ENCODE assay signal across 11 cellular contexts in the genomic region with DNA sequence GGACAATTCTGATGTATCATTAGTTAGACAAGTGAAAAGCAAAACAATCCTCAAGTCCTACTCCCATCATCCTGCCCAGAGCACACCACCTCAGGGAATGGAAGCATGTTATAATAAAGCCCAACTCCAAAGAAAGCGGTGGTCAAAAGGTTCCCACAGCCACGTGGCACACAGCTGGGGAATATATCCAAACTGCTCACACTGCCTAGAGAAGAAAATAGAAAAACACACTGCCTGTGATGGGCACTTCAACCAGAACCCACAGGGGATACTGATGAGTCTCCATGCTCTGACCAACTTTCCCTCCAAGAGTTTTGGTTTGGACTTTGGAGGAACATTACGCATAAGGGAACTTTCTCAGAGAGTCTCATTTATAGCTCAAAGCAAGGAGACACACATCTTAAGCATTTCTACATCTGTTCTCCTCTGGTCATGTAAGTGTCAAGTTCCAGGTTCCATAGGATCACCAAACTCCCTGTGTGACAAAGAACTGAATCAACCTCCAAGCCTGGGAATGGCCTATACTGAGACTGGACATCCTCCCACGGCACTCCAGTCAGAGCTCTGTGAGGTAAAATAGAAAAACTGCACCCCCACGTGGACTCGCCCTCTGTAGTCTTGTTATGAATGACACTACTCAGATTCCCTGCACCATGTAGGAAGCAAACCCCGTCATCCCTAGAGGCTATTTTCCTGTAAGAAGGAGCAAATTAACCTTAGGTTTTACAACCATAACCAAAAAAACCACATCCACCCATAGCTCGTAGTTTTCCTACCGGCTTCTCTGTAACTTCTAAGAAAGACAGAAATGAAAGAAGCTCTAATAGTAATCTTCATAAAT. TPM values are rescaled to one million over a fixed set of nuclear protein-coding genes. Genes with fewer than 3 reads are reported as not detected.
A peak's percentile ranks its signal among the peaks of the same experiment; 100 is the strongest.
DNase-seq lines count a peak whose midpoint lies in the region; ATAC-seq and TF ChIP-seq lines count a peak whose summit lies in the region.
"Had no signal": no experiment of that assay in that cellular context is flagged by ENCODE, and none has a peak within 500 bp of the region (broad histone marks: within the 10 kb centered on the region; RNA-seq: fewer than 3 reads in every experiment).

No MANE protein-coding gene starts in this region.

- peaks cover 49% of the 10 kb centered on the region for H3K4me1 Mint-ChIP-seq in activated CD8-positive, alpha-beta T cell treated with anti-CD3 and anti-CD28 coated beads, Interleukin-2, amount 10 ng/mL, durations not matched to agents 7 days and 5 days (ENCODE audit: low read depth)
- peaks cover 60% of the 10 kb centered on the region for H3K4me1 Mint-ChIP-seq in stimulated activated effector memory CD8-positive, alpha-beta T cell treated with anti-CD3 and anti-CD28 coated beads, Interleukin-12 subunit alpha, Interleukin-12 subunit beta, amount 100 ng/mL, for 72 hours

- CTCF ChIA-PET in activated CD8-positive, alpha-beta T cell treated with anti-CD3 and anti-CD28 coated beads, Interleukin-2, amount 10 ng/mL, durations not matched to agents 7 days and 5 days (lab: Charles Lee) = interaction anchor here (0.9 to 5.2 kb wide), 15 partner anchors 12 to 325 kb away, joined by 3 to 35 read pairs (median 5); partner anchors contain the start of genes RBBP5 and TMCC2

- H3K27ac Mint-ChIP-seq in activated CD8-positive, alpha-beta T cell treated with anti-CD3 and anti-CD28 coated beads, Interleukin-2, amount 10 ng/mL, durations not matched to agents 7 days and 5 days = peak overlapping the region; percentile 71
- peak overlapping the region; percentile 86 for H3K27ac Mint-ChIP-seq in stimulated activated effector memory CD8-positive, alpha-beta T cell treated with anti-CD3 and anti-CD28 coated beads, Interleukin-12 subunit alpha, Interleukin-12 subunit beta, amount 100 ng/mL, for 72 hours

- H3K36me3 Mint-ChIP-seq in activated CD8-positive, alpha-beta T cell treated with anti-CD3 and anti-CD28 coated beads, Interleukin-2, amount 10 ng/mL, durations not matched to agents 7 days and 5 days (ENCODE audit: low read depth) = peaks cover 21% of the 10 kb centered on the region
- peaks cover 17% of the 10 kb centered on the region for H3K36me3 Mint-ChIP-seq in stimulated activated effector memory CD8-positive, alpha-beta T cell treated with anti-CD3 and anti-CD28 coated beads, Interleukin-12 subunit alpha, Interleukin-12 subunit beta, amount 100 ng/mL, for 72 hours

- no peak for DNase-seq in activated CD4-positive, CD25-positive, alpha-beta regulatory T cell (lab: John Stamatoyannopoulos, UW)
- peak; percentile 43 for DNase-seq in activated CD8-positive, alpha-beta T cell treated with anti-CD3 and anti-CD28 coated beads, Interleukin-2, amount 10 ng/mL, durations not matched to agents 7 days and 5 days
- DNase-seq in fibroblast of villous mesenchyme (ENCODE audit: low read depth) (peak; percentile 70), T-helper 9 cell (no peak), GDM1 (lab: John Stamatoyannopoulos, UW) (no peak), NCI-H446 treated with DMSO at 0.1 percent for 48 hours (lab: John Stamatoyannopoulos, UW) (no peak)
- DNase-seq in stimulated activated effector memory CD8-positive, alpha-beta T cell treated with anti-CD3 and anti-CD28 coated beads, Interleukin-12 subunit alpha, Interleukin-12 subunit beta, amount 100 ng/mL, for 72 hours (ENCODE audit: low spot score in 2 of 2) = peak; percentile 22 to 82
- DNase-seq: 8988T, cortex of kidney, NCI-H82 had no signal

- H3K27me3 Mint-ChIP-seq in activated CD8-positive, alpha-beta T cell treated with anti-CD3 and anti-CD28 coated beads, Interleukin-2, amount 10 ng/mL, durations not matched to agents 7 days and 5 days (ENCODE audit: low read depth) = no peaks in the 10 kb centered on the region

- H3K4me3 ChIP-seq in fibroblast of villous mesenchyme (ENCODE audit: low read depth, low read length) = no peak overlapping the region

- H3K4me3 Mint-ChIP-seq in activated CD8-positive, alpha-beta T cell treated with anti-CD3 and anti-CD28 coated beads, Interleukin-2, amount 10 ng/mL, durations not matched to agents 7 days and 5 days = peak overlapping the region; percentile 62
- peak overlapping the region; percentile 53 for H3K4me3 Mint-ChIP-seq in stimulated activated effector memory CD8-positive, alpha-beta T cell treated with anti-CD3 and anti-CD28 coated beads, Interleukin-12 subunit alpha, Interleukin-12 subunit beta, amount 100 ng/mL, for 72 hours

- ATAC-seq in activated CD4-positive, CD25-positive, alpha-beta regulatory T cell treated with anti-CD3 and anti-CD28 coated beads, Interleukin-2, amount 50 U/mL, for 24 hours = peak; percentile 72 to 74
- ATAC-seq in activated CD8-positive, alpha-beta T cell treated with anti-CD3 and anti-CD28 coated beads, Interleukin-2, amount 10 ng/mL, durations not matched to agents 7 days and 5 days = peak; percentile 83
- ATAC-seq in stimulated activated effector memory CD8-positive, alpha-beta T cell treated with anti-CD3 and anti-CD28 coated beads, Interleukin-12 subunit alpha, Interleukin-12 subunit beta, amount 100 ng/mL, for 72 hours = peak; percentile 81

- H3K9me3 Mint-ChIP-seq in activated CD8-positive, alpha-beta T cell treated with anti-CD3 and anti-CD28 coated beads, Interleukin-2, amount 10 ng/mL, durations not matched to agents 7 days and 5 days (ENCODE audit: insufficient read depth) = no peaks in the 10 kb centered on the region
- H3K9me3 Mint-ChIP-seq in stimulated activated effector memory CD8-positive, alpha-beta T cell treated with anti-CD3 and anti-CD28 coated beads, Interleukin-12 subunit alpha, Interleukin-12 subunit beta, amount 100 ng/mL, for 72 hours = no peaks in the 10 kb centered on the region

- TF ChIP-seq CTCF in fibroblast of villous mesenchyme (IDR thresholded peaks at IDR 0.05; ENCODE audit: insufficient read depth, low read depth, low read length) = no peak

- POLR2A ChIA-PET in activated CD8-positive, alpha-beta T cell treated with anti-CD3 and anti-CD28 coated beads, Interleukin-2, amount 10 ng/mL, durations not matched to agents 7 days and 5 days (lab: Charles Lee) = interaction anchor here (0.8 to 1.6 kb wide), 5 partner anchors 12 to 78 kb away, joined by 3 to 7 read pairs (median 3); partner anchors contain the start of genes DSTYK and RBBP5

RNA-seq across cellular contexts. Expression of gene DSTYK, which starts 12.2 kb away (rescaled TPM):
- 10 to 100 TPM in 1 of 2 experiments, 1 to 10 TPM in 1; 9.7 to 10.4 TPM for total RNA-seq in activated CD8-positive, alpha-beta T cell treated with anti-CD3 and anti-CD28 coated beads, Interleukin-2, amount 10 ng/mL, durations not matched to agents 7 days and 5 days
- total RNA-seq in fibroblast of villous mesenchyme = 15.5 and 22.0 TPM in 2 replicates

RNA-seq across cellular contexts. Expression of gene TMCC2, which starts 28.4 kb away (rescaled TPM):
- total RNA-seq in activated CD8-positive, alpha-beta T cell treated with anti-CD3 and anti-CD28 coated beads, Interleukin-2, amount 10 ng/mL, durations not matched to agents 7 days and 5 days = 1 to 10 TPM; 2.6 to 2.7 TPM
- 3.2 and 3.5 TPM in 2 replicates for total RNA-seq in fibroblast of villous mesenchyme

Comparison
In these comparisons a context has a peak if more than half of its experiments do, and no peak if none do; other contexts are left out.
1. DNase-seq: peak in activated CD8-positive, alpha-beta T cell treated with anti-CD3 and anti-CD28 coated beads, Interleukin-2, amount 10 ng/mL, durations not matched to agents 7 days and 5 days (single experiment), fibroblast of villous mesenchyme (single experiment) and stimulated activated effector memory CD8-positive, alpha-beta T cell treated with anti-CD3 and anti-CD28 coated beads, Interleukin-12 subunit alpha, Interleukin-12 subunit beta, amount 100 ng/mL, for 72 hours (2 of 2); none in activated CD4-positive, CD25-positive, alpha-beta regulatory T cell (0 of 4), T-helper 9 cell (single experiment), GDM1 (single experiment) and NCI-H446 treated with DMSO at 0.1 percent for 48 hours (single experiment).
2. Peak in every context shown above with its lines, with median percentiles within 50 percentile points of each other: ATAC-seq.